1 cellular context compared by ENCODE assay signal in the genomic region with DNA sequence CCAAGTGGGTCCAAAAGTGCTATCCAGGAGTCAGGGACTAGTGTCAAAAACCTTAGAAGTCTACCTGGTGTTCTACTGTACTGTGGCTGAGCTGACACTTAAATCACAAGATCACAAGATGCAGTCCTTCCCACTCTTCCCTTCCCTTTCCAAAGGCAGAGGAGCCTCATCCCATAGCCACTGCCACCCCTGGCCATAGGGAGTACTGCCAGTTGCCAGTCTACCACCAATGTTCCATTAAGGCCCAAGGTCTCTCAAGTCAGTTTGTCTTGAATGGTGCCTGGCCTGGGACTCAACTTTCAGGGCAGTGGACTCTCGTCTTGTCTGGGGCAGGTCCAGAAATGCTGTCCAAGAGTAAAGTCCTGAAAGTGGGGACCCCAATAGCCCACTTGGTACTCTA.
TF ChIP-seq lines count a peak whose summit lies in the region.

No MANE protein-coding gene starts in this region.

TF ChIP-seq in SK-N-SH, 30 proteins besides CTCF, POLR2A, EP300 and RAD21 (continued from another document):
- TF ChIP-seq REST (IDR thresholded peaks at IDR 0.05; ENCODE audit: low read depth, low read length) = no peak
- no peak for TF ChIP-seq ELF1 (IDR thresholded peaks at IDR 0.05)
- TF ChIP-seq MXI1 (IDR thresholded peaks at IDR 0.05; ENCODE audit: low read depth, low read length) = no peak
- no peak for TF ChIP-seq MEF2A (IDR thresholded peaks at IDR 0.05; ENCODE audit: borderline replicate concordance, low read depth)
- TF ChIP-seq CHD2 (IDR thresholded peaks at IDR 0.05; ENCODE audit: low read length, partially characterized antibody) = no peak
- TF ChIP-seq NRF1 (IDR thresholded peaks at IDR 0.05; ENCODE audit: low read depth, low read length) = no peak
- no peak for TF ChIP-seq POLR2AphosphoS5 (IDR thresholded peaks at IDR 0.05; ENCODE audit: low read depth, low read length)
- TF ChIP-seq SIN3A (IDR thresholded peaks at IDR 0.05; ENCODE audit: borderline replicate concordance, low read depth, low read length) = no peak
- no peak for TF ChIP-seq GABPA (IDR thresholded peaks at IDR 0.05; ENCODE audit: low read depth)
- no peak for TF ChIP-seq EZH2phosphoT487 (IDR thresholded peaks at IDR 0.05; ENCODE audit: borderline replicate concordance, low read depth)
- TF ChIP-seq RCOR1 (IDR thresholded peaks at IDR 0.05; ENCODE audit: low read length) = no peak
- TF ChIP-seq, protein P1, sequence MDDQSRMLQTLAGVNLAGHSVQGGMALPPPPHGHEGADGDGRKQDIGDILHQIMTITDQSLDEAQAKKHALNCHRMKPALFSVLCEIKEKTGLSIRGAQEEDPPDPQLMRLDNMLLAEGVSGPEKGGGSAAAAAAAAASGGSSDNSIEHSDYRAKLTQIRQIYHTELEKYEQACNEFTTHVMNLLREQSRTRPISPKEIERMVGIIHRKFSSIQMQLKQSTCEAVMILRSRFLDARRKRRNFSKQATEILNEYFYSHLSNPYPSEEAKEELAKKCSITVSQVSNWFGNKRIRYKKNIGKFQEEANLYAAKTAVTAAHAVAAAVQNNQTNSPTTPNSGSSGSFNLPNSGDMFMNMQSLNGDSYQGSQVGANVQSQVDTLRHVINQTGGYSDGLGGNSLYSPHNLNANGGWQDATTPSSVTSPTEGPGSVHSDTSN (IDR thresholded peaks at IDR 0.05) = no peak
- TF ChIP-seq MAX (IDR thresholded peaks at IDR 0.05; ENCODE audit: low read depth) = no peak
- no peak for TF ChIP-seq JUND (IDR thresholded peaks at IDR 0.05)
- TF ChIP-seq, protein P2, sequence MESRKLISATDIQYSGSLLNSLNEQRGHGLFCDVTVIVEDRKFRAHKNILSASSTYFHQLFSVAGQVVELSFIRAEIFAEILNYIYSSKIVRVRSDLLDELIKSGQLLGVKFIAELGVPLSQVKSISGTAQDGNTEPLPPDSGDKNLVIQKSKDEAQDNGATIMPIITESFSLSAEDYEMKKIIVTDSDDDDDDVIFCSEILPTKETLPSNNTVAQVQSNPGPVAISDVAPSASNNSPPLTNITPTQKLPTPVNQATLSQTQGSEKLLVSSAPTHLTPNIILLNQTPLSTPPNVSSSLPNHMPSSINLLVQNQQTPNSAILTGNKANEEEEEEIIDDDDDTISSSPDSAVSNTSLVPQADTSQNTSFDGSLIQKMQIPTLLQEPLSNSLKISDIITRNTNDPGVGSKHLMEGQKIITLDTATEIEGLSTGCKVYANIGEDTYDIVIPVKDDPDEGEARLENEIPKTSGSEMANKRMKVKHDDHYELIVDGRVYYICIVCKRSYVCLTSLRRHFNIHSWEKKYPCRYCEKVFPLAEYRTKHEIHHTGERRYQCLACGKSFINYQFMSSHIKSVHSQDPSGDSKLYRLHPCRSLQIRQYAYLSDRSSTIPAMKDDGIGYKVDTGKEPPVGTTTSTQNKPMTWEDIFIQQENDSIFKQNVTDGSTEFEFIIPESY (IDR thresholded peaks at IDR 0.05; ENCODE audit: borderline replicate concordance, low read depth) = no peak
- TF ChIP-seq, protein P3, sequence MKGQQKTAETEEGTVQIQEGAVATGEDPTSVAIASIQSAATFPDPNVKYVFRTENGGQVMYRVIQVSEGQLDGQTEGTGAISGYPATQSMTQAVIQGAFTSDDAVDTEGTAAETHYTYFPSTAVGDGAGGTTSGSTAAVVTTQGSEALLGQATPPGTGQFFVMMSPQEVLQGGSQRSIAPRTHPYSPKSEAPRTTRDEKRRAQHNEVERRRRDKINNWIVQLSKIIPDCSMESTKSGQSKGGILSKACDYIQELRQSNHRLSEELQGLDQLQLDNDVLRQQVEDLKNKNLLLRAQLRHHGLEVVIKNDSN (IDR thresholded peaks at IDR 0.05; ENCODE audit: borderline replicate concordance, low read depth) = no peak
- no peak for TF ChIP-seq FOXJ3 (CRISPR knock-in tag; IDR thresholded peaks at IDR 0.05)
